1 cellular context compared by ENCODE assay signal in the genomic region with DNA sequence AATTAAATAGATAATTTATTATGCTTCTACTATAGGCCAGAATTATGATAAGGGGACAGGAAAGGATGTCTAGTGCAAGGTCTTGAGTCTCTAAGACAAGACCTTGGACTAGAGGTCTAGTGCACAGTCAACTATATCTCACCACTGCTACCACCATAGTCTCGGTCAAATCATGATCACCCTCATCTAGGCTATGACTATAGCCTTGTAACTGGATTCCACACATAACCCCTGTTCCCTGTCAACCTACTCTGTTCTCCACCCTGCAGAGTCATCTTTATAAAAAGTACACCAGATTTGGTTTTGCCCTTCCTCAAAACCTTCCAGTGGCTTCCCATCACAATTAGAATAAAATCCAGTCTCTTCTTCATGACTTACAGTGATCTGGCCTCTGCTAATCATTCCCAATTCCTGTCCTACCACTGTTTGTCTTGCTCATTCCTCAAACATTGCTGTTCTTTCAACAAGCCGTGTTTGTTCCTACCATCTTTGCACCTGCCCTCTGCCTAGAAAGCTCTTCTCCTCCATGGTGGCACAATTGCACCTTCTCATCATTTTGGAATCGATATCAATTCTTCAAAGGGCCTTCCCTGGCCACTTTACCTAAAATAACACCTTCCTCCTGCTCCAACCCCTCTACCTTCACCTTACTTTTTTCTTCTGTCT.
TF ChIP-seq lines count a peak whose summit lies in the region.

No MANE protein-coding gene starts in this region.

TF ChIP-seq in liver, 16 proteins besides CTCF, POLR2A, EP300 and RAD21:
- TF ChIP-seq HNF4A (conservative IDR thresholded peaks at IDR 0.05) (no peak), FOXA2 (IDR thresholded peaks at IDR 0.05) (peak; percentile 24), YY1 (IDR thresholded peaks at IDR 0.05) (peak; percentile 26)
- TF ChIP-seq, protein P1, sequence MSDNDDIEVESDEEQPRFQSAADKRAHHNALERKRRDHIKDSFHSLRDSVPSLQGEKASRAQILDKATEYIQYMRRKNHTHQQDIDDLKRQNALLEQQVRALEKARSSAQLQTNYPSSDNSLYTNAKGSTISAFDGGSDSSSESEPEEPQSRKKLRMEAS (IDR thresholded peaks at IDR 0.05): no peak
